Comparison of ENCODE assay signal across 14 cellular contexts in the genomic region with DNA sequence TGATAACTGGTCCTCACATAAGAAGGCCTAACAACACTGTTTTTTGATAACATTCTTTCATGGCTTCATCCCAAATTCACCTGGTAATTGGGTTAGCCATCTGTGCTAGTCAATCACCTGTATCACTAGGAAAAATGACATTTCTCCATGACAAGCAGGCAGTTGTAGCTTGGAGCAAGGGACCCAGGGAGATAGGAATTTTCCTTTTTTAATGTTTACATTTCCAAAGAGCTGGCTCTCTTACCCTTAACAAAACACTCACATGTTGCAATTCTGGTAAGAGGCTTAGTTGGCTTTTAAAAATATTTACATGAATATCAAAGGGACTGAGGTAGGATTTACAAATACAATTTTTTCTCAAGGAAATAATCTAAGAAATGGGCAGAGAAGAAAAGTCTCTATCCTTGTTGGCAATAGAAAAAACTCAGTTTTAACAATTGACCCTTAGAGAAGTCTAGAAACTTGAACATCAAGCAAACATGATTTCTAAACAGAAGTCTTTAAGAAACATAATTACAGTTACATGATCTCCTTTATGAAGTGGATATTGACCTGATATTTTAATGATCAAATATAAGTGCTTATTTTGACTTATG. TPM values are rescaled to one million over a fixed set of nuclear protein-coding genes. Genes with fewer than 3 reads are reported as not detected.
DNase-seq lines count a peak whose midpoint lies in the region; ATAC-seq, FAIRE-seq and TF ChIP-seq lines count a peak whose summit lies in the region.
"Had no signal": no experiment of that assay in that cellular context is flagged by ENCODE, and none has a peak within 500 bp of the region (broad histone marks: within the 10 kb centered on the region; RNA-seq: fewer than 3 reads in every experiment).

No MANE protein-coding gene starts in this region.

- H3K27me3 ChIP-seq in right atrium auricular region: no peaks in the 10 kb centered on the region
- H3K27me3 ChIP-seq in gastrocnemius medialis: no peaks in the 10 kb centered on the region
- H3K27me3 ChIP-seq: BE2C had no signal

- TF ChIP-seq CTCF in AG10803 (conservative IDR thresholded peaks at IDR 0.05; ENCODE audit: low read length): no peak
- TF ChIP-seq CTCF in right atrium auricular region (IDR thresholded peaks at IDR 0.05): no peak
- no peak for TF ChIP-seq CTCF in gastrocnemius medialis (IDR thresholded peaks at IDR 0.05 in 4 of 5, conservative IDR thresholded peaks at IDR 0.05 in 1 of 5)

- in situ Hi-C loops in gastrocnemius medialis (cut with MboI; ENCODE audit: low sequenced_read_pairs in 4 of 4): no loop called here

- peak; percentile 60 for DNase-seq in AG10803 (ENCODE audit: low read depth)
- DNase-seq in amniotic epithelial cell (ENCODE audit: low read depth): peak; percentile 24
- DNase-seq in right atrium auricular region (ENCODE audit: low spot score): no peak
- DNase-seq in gastrocnemius medialis: no peak
- no peak for DNase-seq in DMS53 (lab: John Stamatoyannopoulos, UW)
- no peak for DNase-seq in NCI-H748 treated with DMSO at 0.1 percent for 48 hours (lab: John Stamatoyannopoulos, UW)
- no peak for DNase-seq in RCC 7860 (ENCODE audit: low spot score)
- no peak for DNase-seq in NAMALWA (ENCODE audit: low spot score)
- DNase-seq: BE2C; NCI-H2081 treated with DMSO at 0.1 percent for 48 hours; stimulated activated CD4-positive, alpha-beta T cell treated with anti-CD3 and anti-CD28 coated beads, Interleukin-2, amount 100 ng/mL, for 24 hours; stimulated activated naive CD4-positive, alpha-beta T cell treated with Interleukin-2 at 50 U/mL for 16 hours had no signal

- H3K4me1 ChIP-seq in right atrium auricular region (peaks cover 0 to 33% of the 10 kb centered on the region in 2 donors), gastrocnemius medialis (peaks cover 33 to 39% of the 10 kb centered on the region in 2 donors)
- H3K4me1 ChIP-seq: BE2C had no signal

- H3K9me3 ChIP-seq in right atrium auricular region: no peaks in the 10 kb centered on the region
- H3K9me3 ChIP-seq in gastrocnemius medialis: no peaks in the 10 kb centered on the region
- H3K9me3 ChIP-seq: BE2C had no signal

- no peak for TF ChIP-seq POLR2A in gastrocnemius medialis (IDR thresholded peaks at IDR 0.05)

- intact Hi-C loops in gastrocnemius medialis (cut with DNase I; ENCODE audit: low total_unique reads): no loop called here

- H3K4me3 ChIP-seq in AG10803 (ENCODE audit: low read length): no peak overlapping the region
- H3K4me3 ChIP-seq in right atrium auricular region: no peak overlapping the region
- no peak overlapping the region for H3K4me3 ChIP-seq in gastrocnemius medialis

- ATAC-seq in gastrocnemius medialis: no peak

- H3K27ac ChIP-seq in right atrium auricular region: peak overlapping the region; percentile 70 to 76
- peak overlapping the region; percentile 6 to 72 (median 62) for H3K27ac ChIP-seq in gastrocnemius medialis

- H3K36me3 ChIP-seq in right atrium auricular region: no peaks in the 10 kb centered on the region
- no peaks in the 10 kb centered on the region for H3K36me3 ChIP-seq in gastrocnemius medialis
- H3K36me3 ChIP-seq: BE2C had no signal

- FAIRE-seq in RCC 7860 (lab: Jason Lieb, UNC): no peak
- FAIRE-seq: G401.6 had no signal

RNA-seq across cellular contexts. Expression of a gene that starts 16.1 kb away (rescaled TPM):
- 100 to 1,000 TPM in 1 of 2 donors, 10 to 100 TPM in 1; 60.3 to 174 TPM for total RNA-seq in right atrium auricular region
- 100 to 1,000 TPM; 203 to 254 (median 208) TPM for total RNA-seq in gastrocnemius medialis
- total RNA-seq: OCI-LY7 had no signal

RNA-seq across cellular contexts. Expression of a gene that starts 56.5 kb away (rescaled TPM):
- total RNA-seq in right atrium auricular region (10 to 100 TPM; 23.6 to 47.0 TPM), gastrocnemius medialis (100 to 1,000 TPM; 325 to 380 (median 345) TPM)
- total RNA-seq: OCI-LY7 had no signal

Comparison
In these comparisons a context has a peak if more than half of its experiments do, and no peak if none do; other contexts are left out.
1. DNase-seq: peak in AG10803 (single experiment) and amniotic epithelial cell (single experiment); none in right atrium auricular region (single experiment), gastrocnemius medialis (0 of 2), DMS53 (single experiment), NCI-H748 treated with DMSO at 0.1 percent for 48 hours (single experiment), RCC 7860 (single experiment) and NAMALWA (single experiment).
2. RNA of a gene that starts 56.5 kb away (total RNA-seq): 325 to 380 TPM in gastrocnemius medialis; 23.6 to 47.0 TPM in right atrium auricular region; every median in the first group is over 4 times any median in the second.